ENCODE assay signal across 8 cellular contexts in the genomic region with DNA sequence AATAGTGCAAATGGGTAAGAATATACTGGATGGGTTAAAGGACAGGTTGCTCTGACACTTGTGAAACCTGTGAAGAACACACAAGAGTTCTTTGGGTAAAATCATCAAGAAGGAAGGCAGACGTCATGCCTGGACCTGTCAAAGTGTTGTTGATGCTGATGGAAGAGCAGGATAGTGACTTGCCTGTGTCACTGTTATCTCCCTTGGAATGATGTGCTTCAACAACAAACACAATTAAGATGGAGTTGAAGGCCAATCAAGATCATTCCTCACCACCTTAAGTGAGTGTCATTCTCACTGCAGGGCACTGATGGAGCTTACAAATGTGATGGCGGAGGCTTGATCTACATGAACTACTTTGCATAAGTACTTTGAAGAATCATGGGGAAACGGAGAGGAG.
"Had no signal": no experiment of that assay in that cellular context is flagged by ENCODE, and none has a peak within 500 bp of the region (broad histone marks: within the 10 kb centered on the region; RNA-seq: fewer than 3 reads in every experiment).

No MANE protein-coding gene starts in this region.

- H3K9ac ChIP-seq: GM23248 had no signal

- H3K4me3 ChIP-seq: GM23248, HAP-1 had no signal

- ATAC-seq: HCT116 had no signal

- H3K27ac ChIP-seq: GM23248 had no signal

- H3K9me3 ChIP-seq: HAP-1 had no signal

- DNase-seq: GM23248, GOT3, H7, HFFc6, IMR-90, KBM-7 had no signal

- H3K4me1 ChIP-seq: HAP-1 had no signal

- H3K36me3 ChIP-seq: HAP-1 had no signal
